ENCODE assay signal across 2 cellular contexts in the genomic region with DNA sequence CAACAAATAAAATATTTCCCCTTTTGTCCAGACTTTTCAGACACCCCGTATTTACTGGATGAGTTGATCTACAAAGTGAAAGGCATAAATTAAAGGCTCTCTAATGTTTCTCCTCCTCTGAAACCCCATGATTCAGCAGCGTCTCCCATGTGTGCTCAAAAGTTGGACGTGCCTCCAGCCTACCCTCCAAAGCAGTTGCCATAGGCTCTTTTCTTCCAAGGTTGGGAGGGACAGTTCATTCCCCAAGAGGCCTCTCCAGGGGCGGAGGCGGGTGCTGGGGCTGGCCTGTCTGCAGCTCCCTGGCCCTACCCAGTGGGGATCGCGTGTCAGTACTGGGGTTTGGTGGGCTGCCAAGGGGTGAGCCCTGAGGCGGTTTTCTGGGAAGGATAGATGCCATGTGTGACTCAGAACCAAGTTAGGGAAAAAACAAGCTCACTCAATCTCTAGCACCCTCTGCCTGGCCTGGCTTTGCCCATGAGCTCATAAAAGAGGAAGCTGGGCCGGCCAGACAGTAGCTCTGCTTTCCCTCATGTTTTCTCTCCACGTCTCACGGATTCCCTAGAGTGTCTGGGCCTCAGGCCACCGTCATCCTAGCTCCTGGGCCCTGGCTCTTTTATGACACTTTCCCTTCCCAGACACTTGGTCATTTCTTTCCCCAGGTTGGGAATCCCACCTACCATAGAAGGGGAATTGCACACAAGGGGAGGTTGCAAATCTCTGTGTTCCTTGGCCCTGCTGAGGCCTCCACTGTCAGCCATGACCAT.
TF ChIP-seq lines count a peak whose summit lies in the region.

No MANE protein-coding gene starts in this region.

TF ChIP-seq in HEK293, 187 proteins besides CTCF, POLR2A, EP300 and RAD21 (continued from another document and continues in another):
- TF ChIP-seq, protein P1, sequence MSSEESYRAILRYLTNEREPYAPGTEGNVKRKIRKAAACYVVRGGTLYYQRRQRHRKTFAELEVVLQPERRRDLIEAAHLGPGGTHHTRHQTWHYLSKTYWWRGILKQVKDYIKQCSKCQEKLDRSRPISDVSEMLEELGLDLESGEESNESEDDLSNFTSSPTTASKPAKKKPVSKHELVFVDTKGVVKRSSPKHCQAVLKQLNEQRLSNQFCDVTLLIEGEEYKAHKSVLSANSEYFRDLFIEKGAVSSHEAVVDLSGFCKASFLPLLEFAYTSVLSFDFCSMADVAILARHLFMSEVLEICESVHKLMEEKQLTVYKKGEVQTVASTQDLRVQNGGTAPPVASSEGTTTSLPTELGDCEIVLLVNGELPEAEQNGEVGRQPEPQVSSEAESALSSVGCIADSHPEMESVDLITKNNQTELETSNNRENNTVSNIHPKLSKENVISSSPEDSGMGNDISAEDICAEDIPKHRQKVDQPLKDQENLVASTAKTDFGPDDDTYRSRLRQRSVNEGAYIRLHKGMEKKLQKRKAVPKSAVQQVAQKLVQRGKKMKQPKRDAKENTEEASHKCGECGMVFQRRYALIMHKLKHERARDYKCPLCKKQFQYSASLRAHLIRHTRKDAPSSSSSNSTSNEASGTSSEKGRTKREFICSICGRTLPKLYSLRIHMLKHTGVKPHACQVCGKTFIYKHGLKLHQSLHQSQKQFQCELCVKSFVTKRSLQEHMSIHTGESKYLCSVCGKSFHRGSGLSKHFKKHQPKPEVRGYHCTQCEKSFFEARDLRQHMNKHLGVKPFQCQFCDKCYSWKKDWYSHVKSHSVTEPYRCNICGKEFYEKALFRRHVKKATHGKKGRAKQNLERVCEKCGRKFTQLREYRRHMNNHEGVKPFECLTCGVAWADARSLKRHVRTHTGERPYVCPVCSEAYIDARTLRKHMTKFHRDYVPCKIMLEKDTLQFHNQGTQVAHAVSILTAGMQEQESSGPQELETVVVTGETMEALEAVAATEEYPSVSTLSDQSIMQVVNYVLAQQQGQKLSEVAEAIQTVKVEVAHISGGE (tag by site-specific recombination; conservative IDR thresholded peaks at IDR 0.05; ENCODE audit: low read depth) = no peak
- TF ChIP-seq ZNF777 (tag by site-specific recombination; IDR thresholded peaks at IDR 0.05; ENCODE audit: borderline replicate concordance) = no peak
- no peak for TF ChIP-seq TCF7L2 (IDR thresholded peaks at IDR 0.05; ENCODE audit: borderline replicate concordance, low read depth, low read length)
- TF ChIP-seq ZNF133 (tag by site-specific recombination; IDR thresholded peaks at IDR 0.05) = no peak
- peak; percentile 98 for TF ChIP-seq ZNF366 (tag by site-specific recombination; conservative IDR thresholded peaks at IDR 0.05)
- no peak for TF ChIP-seq ZBTB7A (tag by site-specific recombination; IDR thresholded peaks at IDR 0.05; ENCODE audit: low read depth)
- TF ChIP-seq, protein P2, sequence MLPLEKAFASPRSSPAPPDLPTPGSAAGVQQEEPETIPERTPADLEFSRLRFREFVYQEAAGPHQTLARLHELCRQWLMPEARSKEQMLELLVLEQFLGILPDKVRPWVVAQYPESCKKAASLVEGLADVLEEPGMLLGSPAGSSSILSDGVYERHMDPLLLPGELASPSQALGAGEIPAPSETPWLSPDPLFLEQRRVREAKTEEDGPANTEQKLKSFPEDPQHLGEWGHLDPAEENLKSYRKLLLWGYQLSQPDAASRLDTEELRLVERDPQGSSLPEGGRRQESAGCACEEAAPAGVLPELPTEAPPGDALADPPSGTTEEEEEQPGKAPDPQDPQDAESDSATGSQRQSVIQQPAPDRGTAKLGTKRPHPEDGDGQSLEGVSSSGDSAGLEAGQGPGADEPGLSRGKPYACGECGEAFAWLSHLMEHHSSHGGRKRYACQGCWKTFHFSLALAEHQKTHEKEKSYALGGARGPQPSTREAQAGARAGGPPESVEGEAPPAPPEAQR (tag by site-specific recombination; IDR thresholded peaks at IDR 0.05) = no peak
- no peak for TF ChIP-seq ZNF670 (tag by site-specific recombination; IDR thresholded peaks at IDR 0.05; ENCODE audit: low read depth)
- no peak for TF ChIP-seq ZNF626 (tag by site-specific recombination; IDR thresholded peaks at IDR 0.05)
- no peak for TF ChIP-seq ZNF426 (tag by site-specific recombination; IDR thresholded peaks at IDR 0.05)
- TF ChIP-seq, protein P3, sequence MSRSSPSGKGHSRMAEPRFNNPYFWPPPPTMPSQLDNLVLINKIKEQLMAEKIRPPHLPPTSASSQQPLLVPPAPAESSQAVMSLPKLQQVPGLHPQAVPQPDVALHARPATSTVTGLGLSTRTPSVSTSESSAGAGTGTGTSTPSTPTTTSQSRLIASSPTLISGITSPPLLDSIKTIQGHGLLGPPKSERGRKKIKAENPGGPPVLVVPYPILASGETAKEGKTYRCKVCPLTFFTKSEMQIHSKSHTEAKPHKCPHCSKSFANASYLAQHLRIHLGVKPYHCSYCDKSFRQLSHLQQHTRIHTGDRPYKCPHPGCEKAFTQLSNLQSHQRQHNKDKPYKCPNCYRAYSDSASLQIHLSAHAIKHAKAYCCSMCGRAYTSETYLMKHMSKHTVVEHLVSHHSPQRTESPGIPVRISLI (tag by site-specific recombination; IDR thresholded peaks at IDR 0.05) = peak; percentile 97
- peak; percentile 33; the same call in 1 of the 2 replicates for TF ChIP-seq KLF9 (tag by site-specific recombination; IDR thresholded peaks at IDR 0.05; ENCODE audit: low read depth)
- TF ChIP-seq ZNF830 (tag by site-specific recombination; IDR thresholded peaks at IDR 0.05; ENCODE audit: low read depth) = no peak

TF ChIP-seq in SK-N-SH, 30 proteins besides CTCF, POLR2A, EP300 and RAD21 (continued from another document):
- TF ChIP-seq, protein P4, sequence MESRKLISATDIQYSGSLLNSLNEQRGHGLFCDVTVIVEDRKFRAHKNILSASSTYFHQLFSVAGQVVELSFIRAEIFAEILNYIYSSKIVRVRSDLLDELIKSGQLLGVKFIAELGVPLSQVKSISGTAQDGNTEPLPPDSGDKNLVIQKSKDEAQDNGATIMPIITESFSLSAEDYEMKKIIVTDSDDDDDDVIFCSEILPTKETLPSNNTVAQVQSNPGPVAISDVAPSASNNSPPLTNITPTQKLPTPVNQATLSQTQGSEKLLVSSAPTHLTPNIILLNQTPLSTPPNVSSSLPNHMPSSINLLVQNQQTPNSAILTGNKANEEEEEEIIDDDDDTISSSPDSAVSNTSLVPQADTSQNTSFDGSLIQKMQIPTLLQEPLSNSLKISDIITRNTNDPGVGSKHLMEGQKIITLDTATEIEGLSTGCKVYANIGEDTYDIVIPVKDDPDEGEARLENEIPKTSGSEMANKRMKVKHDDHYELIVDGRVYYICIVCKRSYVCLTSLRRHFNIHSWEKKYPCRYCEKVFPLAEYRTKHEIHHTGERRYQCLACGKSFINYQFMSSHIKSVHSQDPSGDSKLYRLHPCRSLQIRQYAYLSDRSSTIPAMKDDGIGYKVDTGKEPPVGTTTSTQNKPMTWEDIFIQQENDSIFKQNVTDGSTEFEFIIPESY (IDR thresholded peaks at IDR 0.05; ENCODE audit: borderline replicate concordance, low read depth) = peak; percentile 72; the same call in 1 of the 2 replicates
- no peak for TF ChIP-seq YY1 (IDR thresholded peaks at IDR 0.05; ENCODE audit: low read depth)
- no peak for TF ChIP-seq MEF2A (IDR thresholded peaks at IDR 0.05; ENCODE audit: borderline replicate concordance, low read depth)
- TF ChIP-seq FOXM1 (IDR thresholded peaks at IDR 0.05; ENCODE audit: low read depth) = peak; percentile 62; the same call in 1 of the 2 replicates
- TF ChIP-seq TEAD4 (IDR thresholded peaks at IDR 0.05; ENCODE audit: borderline replicate concordance, insufficient read depth) = peak; percentile 79
- TF ChIP-seq FOSL2 (IDR thresholded peaks at IDR 0.05; ENCODE audit: borderline replicate concordance, low read depth) = peak; percentile 88
- TF ChIP-seq, protein P5, sequence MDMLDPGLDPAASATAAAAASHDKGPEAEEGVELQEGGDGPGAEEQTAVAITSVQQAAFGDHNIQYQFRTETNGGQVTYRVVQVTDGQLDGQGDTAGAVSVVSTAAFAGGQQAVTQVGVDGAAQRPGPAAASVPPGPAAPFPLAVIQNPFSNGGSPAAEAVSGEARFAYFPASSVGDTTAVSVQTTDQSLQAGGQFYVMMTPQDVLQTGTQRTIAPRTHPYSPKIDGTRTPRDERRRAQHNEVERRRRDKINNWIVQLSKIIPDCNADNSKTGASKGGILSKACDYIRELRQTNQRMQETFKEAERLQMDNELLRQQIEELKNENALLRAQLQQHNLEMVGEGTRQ (IDR thresholded peaks at IDR 0.05; ENCODE audit: borderline replicate concordance, low read depth, low read length) = no peak
- TF ChIP-seq, protein P6, sequence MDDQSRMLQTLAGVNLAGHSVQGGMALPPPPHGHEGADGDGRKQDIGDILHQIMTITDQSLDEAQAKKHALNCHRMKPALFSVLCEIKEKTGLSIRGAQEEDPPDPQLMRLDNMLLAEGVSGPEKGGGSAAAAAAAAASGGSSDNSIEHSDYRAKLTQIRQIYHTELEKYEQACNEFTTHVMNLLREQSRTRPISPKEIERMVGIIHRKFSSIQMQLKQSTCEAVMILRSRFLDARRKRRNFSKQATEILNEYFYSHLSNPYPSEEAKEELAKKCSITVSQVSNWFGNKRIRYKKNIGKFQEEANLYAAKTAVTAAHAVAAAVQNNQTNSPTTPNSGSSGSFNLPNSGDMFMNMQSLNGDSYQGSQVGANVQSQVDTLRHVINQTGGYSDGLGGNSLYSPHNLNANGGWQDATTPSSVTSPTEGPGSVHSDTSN (IDR thresholded peaks at IDR 0.05) = peak; percentile 80; the same call in 1 of the 2 replicates
- TF ChIP-seq JUND (IDR thresholded peaks at IDR 0.05) = peak; percentile 82
- TF ChIP-seq NFIC (IDR thresholded peaks at IDR 0.05; ENCODE audit: borderline replicate concordance) = peak; percentile 97
- peak; percentile 87 for TF ChIP-seq SIN3A (IDR thresholded peaks at IDR 0.05; ENCODE audit: borderline replicate concordance, low read depth, low read length)
- TF ChIP-seq, protein P7, sequence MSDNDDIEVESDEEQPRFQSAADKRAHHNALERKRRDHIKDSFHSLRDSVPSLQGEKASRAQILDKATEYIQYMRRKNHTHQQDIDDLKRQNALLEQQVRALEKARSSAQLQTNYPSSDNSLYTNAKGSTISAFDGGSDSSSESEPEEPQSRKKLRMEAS (IDR thresholded peaks at IDR 0.05; ENCODE audit: low read depth) = peak; percentile 92
- peak; percentile 88 for TF ChIP-seq RXRA (IDR thresholded peaks at IDR 0.05; ENCODE audit: borderline replicate concordance, low read depth)
- peak; percentile 41; the same call in 1 of the 2 replicates for TF ChIP-seq MXI1 (IDR thresholded peaks at IDR 0.05; ENCODE audit: low read depth, low read length)
- peak; percentile 10; the same call in 1 of the 2 replicates for TF ChIP-seq SMC3 (IDR thresholded peaks at IDR 0.05; ENCODE audit: low read depth, low read length)
